In genomic region chr1:59138402-59138801, GRCh38 we compare ENCODE assay signal across 17 cellular contexts.
DNase-seq lines count a peak whose midpoint lies in the region; ATAC-seq and TF ChIP-seq lines count a peak whose summit lies in the region.
"Had no signal": no experiment of that assay in that cellular context is flagged by ENCODE, and none has a peak within 500 bp of the region (broad histone marks: within the 10 kb centered on the region; RNA-seq: fewer than 3 reads in every experiment).

No MANE protein-coding gene starts in this region.

- ATAC-seq in GM18867 (IDR thresholded peaks at IDR 0.05; ENCODE audit: unreplicated experiment) (no peak), GM18868 (IDR thresholded peaks at IDR 0.05; ENCODE audit: unreplicated experiment) (no peak)
- ATAC-seq: activated CD8-positive, alpha-beta memory T cell treated with anti-CD3 and anti-CD28 coated beads, Interleukin-2, amount 10 ng/mL, durations not matched to agents 7 days and 5 days; left lobe of liver had no signal

- no peaks in the 10 kb centered on the region for H3K79me2 ChIP-seq in fibroblast of lung (ENCODE audit: control insufficient read depth, insufficient read depth, low read length)
- H3K79me2 ChIP-seq in osteoblast (ENCODE audit: insufficient read depth, low read length), result no peaks in the 10 kb centered on the region

- peak overlapping the region; percentile 73 for H3K27ac ChIP-seq in BLaER1
- no peak overlapping the region for H3K27ac ChIP-seq in fibroblast of lung (ENCODE audit: insufficient read depth, low read length)
- H3K27ac ChIP-seq in osteoblast (ENCODE audit: low read depth, low read length), result peak overlapping the region; percentile 22
- H3K27ac ChIP-seq: thyroid gland had no signal

- DNase-seq in MV-4-11 (lab: John Stamatoyannopoulos, UW) (peak; percentile 81), fibroblast of lung (ENCODE audit: low read depth in 2 of 2) (no peak), osteoblast (ENCODE audit: insufficient read length, low spot score, missing footprints) (no peak), MG63 (no peak), hypothalamus (lab: John Stamatoyannopoulos, UW) (no peak)
- DNase-seq: activated CD8-positive, alpha-beta memory T cell treated with anti-CD3 and anti-CD28 coated beads, Interleukin-2, amount 10 ng/mL, durations not matched to agents 7 days and 5 days; activated naive CD4-positive, alpha-beta T cell treated with Interleukin-2 at 50 U/mL for 16 hours; BE2C; NCI-H1436 treated with DMSO at 0.1 percent for 48 hours; NCI-H524 treated with DMSO at 0.1 percent for 48 hours; nucleus accumbens; stimulated activated CD4-positive, alpha-beta T cell treated with anti-CD3 and anti-CD28 coated beads, Interleukin-15, amount 100 ng/mL, for 24 hours; thyroid gland had no signal

- H3K27me3 ChIP-seq in BLaER1 (no peaks in the 10 kb centered on the region), fibroblast of lung (ENCODE audit: control insufficient read depth, insufficient read depth, low read length) (no peaks in the 10 kb centered on the region), osteoblast (ENCODE audit: insufficient read depth, low read length) (no peaks in the 10 kb centered on the region), MG63 (no peaks in the 10 kb centered on the region)
- H3K27me3 ChIP-seq: BE2C, thyroid gland had no signal

- no peak for TF ChIP-seq CTCF in fibroblast of lung (conservative IDR thresholded peaks at IDR 0.05 in 1 of 2, IDR thresholded peaks at IDR 0.05 in 1 of 2; ENCODE audit: low read depth in 1 of 2, low read length in 2 of 2)
- no peak for TF ChIP-seq CTCF in osteoblast (IDR thresholded peaks at IDR 0.05; ENCODE audit: extremely low read depth, low read depth, low read length)

- H3K4me3 ChIP-seq in BLaER1 (no peak overlapping the region), fibroblast of lung (replicated peaks in 1 of 4; ENCODE audit: control extremely low read depth in 1 of 4, insufficient read depth in 1 of 4, low read depth in 3 of 4, low read length in 4 of 4) (no peak overlapping the region), osteoblast (ENCODE audit: insufficient read depth, low read length) (no peak overlapping the region), MG63 (no peak overlapping the region)
- H3K4me3 ChIP-seq: thyroid gland had no signal

- H3K4me2 ChIP-seq in BLaER1, result peak overlapping the region; percentile 67
- no peak overlapping the region for H3K4me2 ChIP-seq in fibroblast of lung (ENCODE audit: extremely low read depth, insufficient read depth, low read length)
- no peak overlapping the region for H3K4me2 ChIP-seq in osteoblast (ENCODE audit: insufficient read depth, low read length)

- H3K4me1 ChIP-seq in BLaER1 (peaks cover 43% of the 10 kb centered on the region), fibroblast of lung (ENCODE audit: control insufficient read depth, extremely low read depth, insufficient read depth, low read length) (peaks cover 21% of the 10 kb centered on the region), osteoblast (ENCODE audit: insufficient read depth, low read length) (peaks cover 47% of the 10 kb centered on the region)
- H3K4me1 ChIP-seq: BE2C had no signal

- H3K9ac ChIP-seq in BLaER1 (peak overlapping the region; percentile 44; the same call in 1 of the 2 replicates), fibroblast of lung (ENCODE audit: insufficient read depth, low read length) (no peak overlapping the region)

- H3K36me3 ChIP-seq in BLaER1 (no peaks in the 10 kb centered on the region), fibroblast of lung (ENCODE audit: control insufficient read depth, insufficient read depth, low read length) (no peaks in the 10 kb centered on the region), osteoblast (ENCODE audit: insufficient read depth, low read length) (no peaks in the 10 kb centered on the region), MG63 (peaks cover 6% of the 10 kb centered on the region; the same call in 1 of the 2 replicates)
- H3K36me3 ChIP-seq: BE2C, thyroid gland had no signal

- H3K9me3 ChIP-seq in BLaER1 (no peaks in the 10 kb centered on the region), fibroblast of lung (ENCODE audit: control insufficient read depth, insufficient read depth, low read depth, low read length) (no peaks in the 10 kb centered on the region), osteoblast (ENCODE audit: low read depth, low read length) (no peaks in the 10 kb centered on the region), MG63 (peaks cover 2% of the 10 kb centered on the region)
- H3K9me3 ChIP-seq: BE2C, thyroid gland had no signal

- H4K20me1 ChIP-seq in BLaER1 (no peaks in the 10 kb centered on the region), fibroblast of lung (ENCODE audit: control insufficient read depth, extremely low read depth, insufficient read depth, low read length) (no peaks in the 10 kb centered on the region), osteoblast (ENCODE audit: insufficient read depth, low read length) (no peaks in the 10 kb centered on the region)

- peak overlapping the region; percentile 23 for H2AFZ ChIP-seq in fibroblast of lung (ENCODE audit: low read length)
- peak overlapping the region; percentile 68 for H2AFZ ChIP-seq in osteoblast (ENCODE audit: low read length)
